ENCODE assay signal across 19 cellular contexts in the genomic region with DNA sequence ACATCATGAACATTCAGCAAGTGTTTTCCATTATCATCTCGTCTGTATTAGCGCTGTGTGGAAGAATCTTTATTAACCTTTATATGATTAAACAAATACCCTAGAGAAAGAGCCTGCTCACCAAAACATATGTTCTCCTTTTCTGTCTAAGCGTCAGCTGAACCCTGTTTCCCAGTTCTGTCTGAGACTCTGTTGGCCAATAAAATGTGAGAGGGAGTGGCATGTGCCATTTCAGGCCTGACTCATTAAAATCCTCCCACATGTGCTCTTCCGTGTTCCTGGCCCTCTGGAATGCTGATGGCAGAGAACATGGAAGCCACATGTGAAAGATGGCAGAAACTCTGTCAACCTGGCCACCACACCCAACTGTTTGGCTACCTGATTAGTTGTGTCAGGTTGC.
"Had no signal": no experiment of that assay in that cellular context is flagged by ENCODE, and none has a peak within 500 bp of the region (broad histone marks: within the 10 kb centered on the region; RNA-seq: fewer than 3 reads in every experiment).

No MANE protein-coding gene starts in this region.

- H3K27me3 ChIP-seq: heart right ventricle, left lung, upper lobe of right lung had no signal

- H3K4me1 Mint-ChIP-seq: activated CD4-positive, alpha-beta T cell treated with anti-CD3 and anti-CD28 coated beads, Interleukin-2, amount 10 ng/mL, durations not matched to agents 7 days and 5 days; stimulated activated naive B cell treated with anti-CD40 and anti-IgM and Interleukin-4, amounts not matched to agents 10 μg/mL and 1 μg/mL and 100 μg/mL, for 72 hours had no signal

- H3K27ac Mint-ChIP-seq: activated CD4-positive, alpha-beta T cell treated with anti-CD3 and anti-CD28 coated beads, Interleukin-2, amount 10 ng/mL, durations not matched to agents 7 days and 5 days; activated CD8-positive, alpha-beta T cell treated with anti-CD3 and anti-CD28 coated beads, Interleukin-2, amount 10 ng/mL, durations not matched to agents 7 days and 5 days; nephron; stimulated activated naive B cell treated with anti-CD40 and anti-IgM and Interleukin-4, amounts not matched to agents 10 μg/mL and 1 μg/mL and 100 μg/mL, for 72 hours had no signal

- H3K27me3 Mint-ChIP-seq: activated CD4-positive, alpha-beta T cell treated with anti-CD3 and anti-CD28 coated beads, Interleukin-2, amount 10 ng/mL, durations not matched to agents 7 days and 5 days had no signal

- H3K36me3 Mint-ChIP-seq: stimulated activated naive B cell treated with anti-CD40 and anti-IgM and Interleukin-4, amounts not matched to agents 10 μg/mL and 1 μg/mL and 100 μg/mL, for 72 hours had no signal

- H3K36me3 ChIP-seq: heart right ventricle, left lung, upper lobe of right lung had no signal

- ATAC-seq: activated CD8-positive, alpha-beta T cell treated with anti-CD3 and anti-CD28 coated beads, Interleukin-2, amount 10 ng/mL, durations not matched to agents 7 days and 5 days; heart right ventricle; left lung; stimulated activated naive B cell treated with anti-CD40 and anti-IgM and Interleukin-4, amounts not matched to agents 10 μg/mL and 1 μg/mL and 100 μg/mL, for 72 hours; upper lobe of right lung had no signal

- H3K9me3 Mint-ChIP-seq: activated CD4-positive, alpha-beta T cell treated with anti-CD3 and anti-CD28 coated beads, Interleukin-2, amount 10 ng/mL, durations not matched to agents 7 days and 5 days; stimulated activated naive B cell treated with anti-CD40 and anti-IgM and Interleukin-4, amounts not matched to agents 10 μg/mL and 1 μg/mL and 100 μg/mL, for 72 hours had no signal

- H3K4me3 ChIP-seq: heart right ventricle, left lung, upper lobe of right lung had no signal

- DNase-seq: activated CD4-positive, alpha-beta T cell treated with anti-CD3 and anti-CD28 coated beads, Interleukin-2, amount 10 ng/mL, durations not matched to agents 7 days and 5 days; activated CD4-positive, CD25-positive, alpha-beta regulatory T cell; activated CD8-positive, alpha-beta memory T cell treated with anti-CD3 and anti-CD28 coated beads, Interleukin-2, amount 50 U/mL, for 48 hours; activated CD8-positive, alpha-beta T cell treated with anti-CD3 and anti-CD28 coated beads, Interleukin-2, amount 10 ng/mL, durations not matched to agents 7 days and 5 days; activated effector memory CD4-positive, alpha-beta T cell treated with anti-CD3 and anti-CD28 coated beads, Interleukin-2, amount 50 U/mL, for 16 hours; activated naive CD4-positive, alpha-beta T cell treated with anti-CD3 and anti-CD28 coated beads, Interleukin-2, amount 50 U/mL, for 16 hours; activated T-cell treated with anti-CD3 and anti-CD28 coated beads, Interleukin-2, amount 50 U/mL, for 48 hours; cerebellar nuclear complex; cortex of kidney; heart right ventricle; left lung; midbrain; nucleus accumbens; posterior cingulate gyrus; stimulated activated CD4-positive, alpha-beta T cell treated with anti-CD3 and anti-CD28 coated beads, Interleukin-4, amount 100 ng/mL, for 4 hours; stimulated activated naive B cell treated with anti-CD40 and anti-IgM and Interleukin-4, amounts not matched to agents 10 μg/mL and 1 μg/mL and 100 μg/mL, for 72 hours; T-helper 9 cell; upper lobe of right lung had no signal

- H3K27ac ChIP-seq: heart right ventricle, left lung, upper lobe of right lung had no signal

- H3K4me3 Mint-ChIP-seq: activated CD4-positive, alpha-beta T cell treated with anti-CD3 and anti-CD28 coated beads, Interleukin-2, amount 10 ng/mL, durations not matched to agents 7 days and 5 days; activated CD8-positive, alpha-beta T cell treated with anti-CD3 and anti-CD28 coated beads, Interleukin-2, amount 10 ng/mL, durations not matched to agents 7 days and 5 days; nephron; stimulated activated naive B cell treated with anti-CD40 and anti-IgM and Interleukin-4, amounts not matched to agents 10 μg/mL and 1 μg/mL and 100 μg/mL, for 72 hours had no signal

- H3K9me3 ChIP-seq: heart right ventricle, left lung, upper lobe of right lung had no signal

- H3K4me1 ChIP-seq: upper lobe of right lung had no signal
